ENCODE assay signal across 21 cellular contexts in genomic region chr16:84817206-84817605, GRCh38. TPM values are rescaled to one million over a fixed set of nuclear protein-coding genes. Genes with fewer than 3 reads are reported as not detected.
DNase-seq lines count a peak whose midpoint lies in the region; ATAC-seq, FAIRE-seq and TF ChIP-seq lines count a peak whose summit lies in the region.
"Had no signal": no experiment of that assay in that cellular context is flagged by ENCODE, and none has a peak within 500 bp of the region (broad histone marks: within the 10 kb centered on the region; RNA-seq: fewer than 3 reads in every experiment).

No MANE protein-coding gene starts in this region.

- no peak for ATAC-seq in psoas muscle
- ATAC-seq in left lobe of liver: no peak
- ATAC-seq: CD8-positive, alpha-beta T cell had no signal

- no peak overlapping the region for H3K4me2 ChIP-seq in neuronal stem cell (ENCODE audit: insufficient read depth, low read length, poor library complexity, severe bottlenecking)
- H3K4me2 ChIP-seq: BLaER1 had no signal

- H3K4ac ChIP-seq in neuronal stem cell (ENCODE audit: low read length): no peak overlapping the region

- H3K4me1 Mint-ChIP-seq in activated naive CD8-positive, alpha-beta T cell (ENCODE audit: low read depth): peaks cover 15% of the 10 kb centered on the region
- H3K4me1 Mint-ChIP-seq in activated naive CD8-positive, alpha-beta T cell treated with anti-CD3 and anti-CD28 coated beads for 36 hours: peaks cover 9% of the 10 kb centered on the region

- WGBS in neuronal stem cell (ENCODE audit: extremely low coverage in 2 of 2, insufficient read length in 2 of 2, insufficient replicate concordance in 1 of 2), 2 donors: no CpG with 5 or more reads among the region's 10 CpGs
- 89 to 92% (median 91%) methylated on average over 10 of the region's 10 CpGs for WGBS in psoas muscle, 3 donors

- no peaks in the 10 kb centered on the region for H3K79me1 ChIP-seq in neuronal stem cell (ENCODE audit: low read depth, low read length)

- no peak for TF ChIP-seq POLR2A in H54 (IDR thresholded peaks at IDR 0.05; ENCODE audit: low read depth, low read length)

- no peak overlapping the region for H2AFZ ChIP-seq in neuronal stem cell (ENCODE audit: low read length)
- H2AFZ ChIP-seq: GM23248 had no signal

- no peak overlapping the region for H3K27ac ChIP-seq in neuronal stem cell (replicated peaks; ENCODE audit: low read length)
- H3K27ac ChIP-seq in psoas muscle: no peak overlapping the region
- H3K27ac ChIP-seq: 22Rv1, BLaER1, C4-2B, GM23248 had no signal

- no peak overlapping the region for H3K18ac ChIP-seq in neuronal stem cell (ENCODE audit: low read length)

- no peak overlapping the region for H2BK12ac ChIP-seq in neuronal stem cell (ENCODE audit: low read length)

- no peaks in the 10 kb centered on the region for H3K9me3 Mint-ChIP-seq in activated naive CD8-positive, alpha-beta T cell (ENCODE audit: low read depth)
- no peaks in the 10 kb centered on the region for H3K9me3 Mint-ChIP-seq in activated naive CD8-positive, alpha-beta T cell treated with anti-CD3 and anti-CD28 coated beads for 36 hours
- H3K9me3 Mint-ChIP-seq: CD8-positive, alpha-beta T cell had no signal

- peaks cover 0 to 4% of the 10 kb centered on the region in 2 donors for H3K9me3 ChIP-seq in neuronal stem cell (replicated peaks in 1 of 2; ENCODE audit: control insufficient read depth in 2 of 2, insufficient read depth in 1 of 2, low read depth in 1 of 2, low read length in 2 of 2)
- no peaks in the 10 kb centered on the region for H3K9me3 ChIP-seq in psoas muscle
- H3K9me3 ChIP-seq: BLaER1, HAP-1 had no signal

- no peak overlapping the region for H2BK5ac ChIP-seq in neuronal stem cell (ENCODE audit: low read length)

- H3K4me3 Mint-ChIP-seq in activated naive CD8-positive, alpha-beta T cell: no peak overlapping the region
- H3K4me3 Mint-ChIP-seq in activated naive CD8-positive, alpha-beta T cell treated with anti-CD3 and anti-CD28 coated beads for 36 hours: no peak overlapping the region
- H3K4me3 Mint-ChIP-seq: B cell; CD4-positive, CD25-positive, alpha-beta regulatory T cell; CD8-positive, alpha-beta T cell had no signal

- H3K4me1 ChIP-seq in neuronal stem cell (ENCODE audit: control insufficient read depth in 2 of 2, insufficient read depth in 1 of 2, low read depth in 1 of 2, low read length in 2 of 2) (peaks cover 3 to 6% of the 10 kb centered on the region in 2 donors), psoas muscle (no peaks in the 10 kb centered on the region)

- H2BK120ac ChIP-seq in neuronal stem cell (ENCODE audit: low read depth, low read length): no peak overlapping the region

- H3K36me3 ChIP-seq in neuronal stem cell (replicated peaks in 1 of 2; ENCODE audit: control insufficient read depth in 2 of 2, insufficient read depth in 2 of 2, low read length in 2 of 2): no peaks in the 10 kb centered on the region
- H3K36me3 ChIP-seq in psoas muscle (ENCODE audit: insufficient read depth in 1 of 2, low read depth in 1 of 2): no peaks in the 10 kb centered on the region
- H3K36me3 ChIP-seq: BLaER1, HAP-1 had no signal

- no peak overlapping the region for H3K9ac ChIP-seq in neuronal stem cell (ENCODE audit: low read depth, low read length, poor library complexity)
- H3K9ac ChIP-seq: BLaER1, GM23248 had no signal

- FAIRE-seq in H54 (lab: Jason Lieb, UNC): no peak
- FAIRE-seq: A204.1, G401.6, GM12892, GM19239 had no signal

- H3K27ac Mint-ChIP-seq in activated naive CD8-positive, alpha-beta T cell: peak overlapping the region; percentile 2
- no peak overlapping the region for H3K27ac Mint-ChIP-seq in activated naive CD8-positive, alpha-beta T cell treated with anti-CD3 and anti-CD28 coated beads for 36 hours
- H3K27ac Mint-ChIP-seq: B cell; CD4-positive, CD25-positive, alpha-beta regulatory T cell; CD8-positive, alpha-beta T cell had no signal

- no peak overlapping the region for H4K91ac ChIP-seq in neuronal stem cell (ENCODE audit: low read depth, low read length, poor library complexity)

- H3K36me3 Mint-ChIP-seq in activated naive CD8-positive, alpha-beta T cell: no peaks in the 10 kb centered on the region
- H3K36me3 Mint-ChIP-seq in activated naive CD8-positive, alpha-beta T cell treated with anti-CD3 and anti-CD28 coated beads for 36 hours: no peaks in the 10 kb centered on the region
- H3K36me3 Mint-ChIP-seq: CD4-positive, CD25-positive, alpha-beta regulatory T cell; CD8-positive, alpha-beta T cell had no signal

- H3K4me3 ChIP-seq in neuronal stem cell (ENCODE audit: low read length in 2 of 2) (no peak overlapping the region), psoas muscle (no peak overlapping the region)
- H3K4me3 ChIP-seq: BLaER1, GM23248, HAP-1 had no signal

- DNase-seq in activated naive CD8-positive, alpha-beta T cell treated with anti-CD3 and anti-CD28 coated beads for 36 hours: no peak
- DNase-seq in neuronal stem cell (ENCODE audit: low spot score) (no peak), psoas muscle (peak; percentile 6 to 38), H54 (ENCODE audit: insufficient read length, low spot score) (no peak), left lobe of liver (ENCODE audit: low spot score) (no peak)
- DNase-seq: Caco-2; CD4-positive, CD25-positive, alpha-beta regulatory T cell; CD8-positive, alpha-beta T cell; DMS153; DND-41; GM23248 had no signal

- H2BK15ac ChIP-seq in neuronal stem cell (ENCODE audit: low read length): peak overlapping the region; percentile 14

- peaks cover 3% of the 10 kb centered on the region for H3K27me3 Mint-ChIP-seq in activated naive CD8-positive, alpha-beta T cell
- peaks cover 34% of the 10 kb centered on the region for H3K27me3 Mint-ChIP-seq in activated naive CD8-positive, alpha-beta T cell treated with anti-CD3 and anti-CD28 coated beads for 36 hours

- H3K23ac ChIP-seq in neuronal stem cell (ENCODE audit: low read depth, low read length, poor library complexity): no peak overlapping the region

- intact Hi-C loops in psoas muscle (cut with DNase I): no loop called here

- no peak for TF ChIP-seq CTCF in psoas muscle (IDR thresholded peaks at IDR 0.05)

- no peak overlapping the region for H2AK5ac ChIP-seq in neuronal stem cell (ENCODE audit: low read depth, low read length)

- no peak overlapping the region for H3K14ac ChIP-seq in neuronal stem cell (ENCODE audit: low read length)

- no peak overlapping the region for H4K8ac ChIP-seq in neuronal stem cell (ENCODE audit: low read depth, low read length)

- H3K27me3 ChIP-seq in neuronal stem cell (ENCODE audit: control insufficient read depth in 3 of 3, insufficient read depth in 3 of 3, low read depth in 1 of 3, low read length in 3 of 3): peaks cover 0 to 81% (median 29%) of the 10 kb centered on the region in 3 experiments
- H3K27me3 ChIP-seq in psoas muscle (ENCODE audit: insufficient read depth in 3 of 3, low read length in 2 of 3): peaks cover 0 to 28% (median 4%) of the 10 kb centered on the region in 3 donors

RNA-seq across cellular contexts. Expression of gene CRISPLD2, which starts 2.6 kb away (rescaled TPM):
- not detected for total RNA-seq in activated naive CD8-positive, alpha-beta T cell treated with anti-CD3 and anti-CD28 coated beads for 36 hours
- polyA plus RNA-seq in neuronal stem cell (2013, experiment 1 of 2): 0.14 TPM
- polyA plus RNA-seq in neuronal stem cell (2013, experiment 2 of 2): 0.12 TPM
- total RNA-seq in psoas muscle: 10 to 100 TPM; 10.2 to 28.6 (median 20.4) TPM
- polyA plus RNA-seq in psoas muscle: 10 to 100 TPM in 1 of 3 donors, 1 to 10 TPM in 2; 7.1 to 11.5 (median 7.5) TPM
- 4.5 TPM for total RNA-seq in left lobe of liver

Comparison
In these comparisons a context has a peak if more than half of its experiments do, and no peak if none do; other contexts are left out.
1. DNase-seq: peak in psoas muscle (2 of 2); none in activated naive CD8-positive, alpha-beta T cell treated with anti-CD3 and anti-CD28 coated beads for 36 hours (single experiment), neuronal stem cell (single experiment), H54 (single experiment) and left lobe of liver (single experiment).